Comparison of ENCODE assay signal across 8 cellular contexts in the genomic region with DNA sequence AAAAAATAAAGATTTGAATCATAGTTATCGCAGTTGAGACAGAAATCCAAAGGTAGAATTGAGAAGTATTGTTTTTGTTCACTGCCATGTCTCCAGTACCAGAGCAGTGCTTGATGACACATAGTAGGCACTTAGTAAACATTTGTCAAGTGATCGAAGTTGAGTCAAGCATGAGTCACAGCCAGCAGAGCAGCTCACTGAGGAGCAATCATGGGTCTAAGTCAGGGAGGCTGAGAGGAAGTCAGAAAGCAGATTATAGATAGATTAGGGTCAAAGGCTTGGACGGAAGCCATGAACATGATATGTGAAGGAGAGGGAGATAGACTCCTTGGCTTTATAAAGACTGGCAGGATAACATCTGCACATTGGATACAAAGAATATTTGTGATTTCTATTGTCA.
DNase-seq lines count a peak whose midpoint lies in the region; ATAC-seq lines count a peak whose summit lies in the region.
"Had no signal": no experiment of that assay in that cellular context is flagged by ENCODE, and none has a peak within 500 bp of the region (broad histone marks: within the 10 kb centered on the region; RNA-seq: fewer than 3 reads in every experiment).

No MANE protein-coding gene starts in this region.

- peak; percentile 71 to 83 for ATAC-seq in activated T-cell treated with anti-CD3 and anti-CD28 coated beads, Interleukin-2, amount 50 U/mL, for 4 hours
- ATAC-seq in left colon: peak; percentile 92
- no peak for ATAC-seq in GM18909 (IDR thresholded peaks at IDR 0.05; ENCODE audit: poor library complexity, unreplicated experiment)

- no peaks in the 10 kb centered on the region for H3K36me3 Mint-ChIP-seq in activated T-cell treated with anti-CD3 and anti-CD28 coated beads, Interleukin-2, amount 50 U/mL, for 4 hours (ENCODE audit: insufficient read depth)

- intact Hi-C loops in left colon (cut with DNase I, micrococcal nuclease): no loop called here

- no peaks in the 10 kb centered on the region for H3K9me3 Mint-ChIP-seq in activated T-cell treated with anti-CD3 and anti-CD28 coated beads, Interleukin-2, amount 50 U/mL, for 4 hours

- no peaks in the 10 kb centered on the region for H3K4me1 Mint-ChIP-seq in activated T-cell treated with anti-CD3 and anti-CD28 coated beads, Interleukin-2, amount 50 U/mL, for 4 hours (ENCODE audit: low read depth)

- DNase-seq in EL (peak; percentile 45), LHCN-M2 (ENCODE audit: low read depth) (peak; percentile 24), left colon (peak in 1 of 2 donors; percentile 41), NCI-H2107 treated with DMSO at 0.1 percent for 48 hours (lab: John Stamatoyannopoulos, UW; ENCODE audit: unreplicated experiment) (no peak), DMS114 treated with DMSO at 0.1 percent for 48 hours (lab: John Stamatoyannopoulos, UW; ENCODE audit: unreplicated experiment) (no peak)
- no peak for DNase-seq in activated T-cell treated with anti-CD3 and anti-CD28 coated beads, Interleukin-2, amount 50 U/mL, for 4 hours
- DNase-seq: NCI-H2081 treated with DMSO at 0.1 percent for 48 hours had no signal

- no peak overlapping the region for H3K4me3 Mint-ChIP-seq in activated T-cell treated with anti-CD3 and anti-CD28 coated beads, Interleukin-2, amount 50 U/mL, for 4 hours

- H3K27me3 Mint-ChIP-seq in activated T-cell treated with anti-CD3 and anti-CD28 coated beads, Interleukin-2, amount 50 U/mL, for 4 hours (ENCODE audit: low read depth): peaks cover 4% of the 10 kb centered on the region

Comparison
In these comparisons a context has a peak if more than half of its experiments do, and no peak if none do; other contexts are left out.
1. DNase-seq: peak in EL (single experiment) and LHCN-M2 (single experiment); none in activated T-cell treated with anti-CD3 and anti-CD28 coated beads, Interleukin-2, amount 50 U/mL, for 4 hours (single experiment), NCI-H2107 treated with DMSO at 0.1 percent for 48 hours (single experiment) and DMS114 treated with DMSO at 0.1 percent for 48 hours (single experiment).